Comparison of ENCODE assay signal across 8 cellular contexts in the genomic region with DNA sequence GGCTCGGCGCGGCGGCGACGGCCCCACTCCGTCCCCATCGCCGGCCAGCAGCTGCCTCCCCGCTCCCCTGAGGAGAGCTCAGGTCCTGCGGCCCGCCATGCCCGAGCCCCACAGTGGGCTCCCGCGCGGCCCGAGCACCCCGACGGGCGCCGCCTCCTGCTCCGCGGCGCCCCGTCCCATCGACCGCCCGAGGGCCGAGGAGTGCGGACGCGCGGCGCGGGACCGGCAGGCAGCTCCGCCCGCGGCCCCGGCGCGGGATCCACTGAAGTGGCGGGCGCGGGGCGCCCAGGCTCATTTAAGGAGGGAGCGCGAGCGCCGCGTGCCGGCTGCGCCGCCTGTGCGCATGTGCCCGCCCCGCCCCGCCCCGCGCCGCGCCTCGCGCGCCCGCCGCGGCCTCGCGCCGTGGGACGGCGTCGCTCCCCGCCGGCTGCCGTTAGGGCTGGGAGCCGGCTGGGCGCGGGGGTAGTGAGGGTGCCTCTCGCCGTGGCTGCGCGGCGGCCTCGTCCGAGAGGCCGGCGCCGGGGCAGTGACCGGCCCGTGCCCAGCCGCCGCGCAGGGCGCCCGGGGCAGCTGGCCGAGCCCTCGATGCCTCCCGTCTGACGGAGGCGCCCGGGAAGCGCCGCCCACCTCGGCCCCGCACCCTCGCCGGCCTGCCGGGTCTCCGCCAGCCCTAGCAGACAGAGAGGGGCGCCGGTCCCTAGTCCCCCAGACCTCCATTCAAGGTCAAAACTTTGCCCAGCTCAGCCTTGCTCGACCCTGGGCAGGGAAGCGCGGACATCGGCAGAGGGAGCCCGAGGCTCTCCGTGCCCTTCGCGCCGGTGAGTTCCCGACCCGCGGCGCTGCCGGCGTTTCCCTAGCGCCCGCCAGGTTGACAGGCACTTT. TPM values are rescaled to one million over a fixed set of nuclear protein-coding genes. Genes with fewer than 3 reads are reported as not detected.
DNase-seq lines count a peak whose midpoint lies in the region; ATAC-seq and TF ChIP-seq lines count a peak whose summit lies in the region.

A gene with protein sequence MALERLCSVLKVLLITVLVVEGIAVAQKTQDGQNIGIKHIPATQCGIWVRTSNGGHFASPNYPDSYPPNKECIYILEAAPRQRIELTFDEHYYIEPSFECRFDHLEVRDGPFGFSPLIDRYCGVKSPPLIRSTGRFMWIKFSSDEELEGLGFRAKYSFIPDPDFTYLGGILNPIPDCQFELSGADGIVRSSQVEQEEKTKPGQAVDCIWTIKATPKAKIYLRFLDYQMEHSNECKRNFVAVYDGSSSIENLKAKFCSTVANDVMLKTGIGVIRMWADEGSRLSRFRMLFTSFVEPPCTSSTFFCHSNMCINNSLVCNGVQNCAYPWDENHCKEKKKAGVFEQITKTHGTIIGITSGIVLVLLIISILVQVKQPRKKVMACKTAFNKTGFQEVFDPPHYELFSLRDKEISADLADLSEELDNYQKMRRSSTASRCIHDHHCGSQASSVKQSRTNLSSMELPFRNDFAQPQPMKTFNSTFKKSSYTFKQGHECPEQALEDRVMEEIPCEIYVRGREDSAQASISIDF (minus strand): TSS at position 269 of the 882 bp plus-strand sequence. CDS start 333 bp downstream, outside the sequence.

- H3K27ac ChIP-seq in ascending aorta (no peak within 1 kb of the TSS), gastrocnemius medialis (peak within 1 kb of the TSS; percentile 47 to 64 (median 60))

- peak; percentile 20 to 76 for TF ChIP-seq POLR2A in gastrocnemius medialis (IDR thresholded peaks at IDR 0.05)

- no peaks in the 10 kb centered on the region for H3K36me3 ChIP-seq in ascending aorta
- H3K36me3 ChIP-seq in gastrocnemius medialis, result no peaks in the 10 kb centered on the region

- intact Hi-C loops in ascending aorta (cut with DNase I), result loop anchor here (5.0 kb wide), 2 partner anchors 107 to 1478 kb away; no protein-coding TSS in a partner anchor
- intact Hi-C loops in gastrocnemius medialis (cut with DNase I; ENCODE audit: low total_unique reads), result loop anchor here (2.0 to 5.0 kb wide), 5 partner anchors 107 to 1021 kb away; a partner anchor contains a TSS

- peak; percentile 67 for ATAC-seq in gastrocnemius medialis

- H3K4me1 ChIP-seq in ascending aorta (peaks cover 9% of the 10 kb centered on the region in 2 donors), gastrocnemius medialis (no peaks in the 10 kb centered on the region)

- H3K4me3 ChIP-seq in GM12864 (ENCODE audit: low read depth, low read length) (peak within 1 kb of the TSS; percentile 80), ascending aorta (peak within 1 kb of the TSS; percentile 44 to 77), gastrocnemius medialis (peak within 1 kb of the TSS; percentile 55 to 78 (median 64))

- no peaks in the 10 kb centered on the region for H3K27me3 ChIP-seq in ascending aorta
- H3K27me3 ChIP-seq in gastrocnemius medialis, result no peaks in the 10 kb centered on the region

- in situ Hi-C loops in gastrocnemius medialis (cut with MboI; ENCODE audit: low sequenced_read_pairs in 4 of 4), result loop anchor here in 2 of 4 donors (10.0 to 25.0 kb wide), 2 partner anchors 1018 to 1021 kb away; a partner anchor contains a TSS

- DNase-seq in GM12864 (ENCODE audit: low read depth), result no peak
- peak; percentile 57 for DNase-seq in GOT3 (lab: John Stamatoyannopoulos, UW)
- DNase-seq in Kasumi-1 (lab: John Stamatoyannopoulos, UW), result peak; percentile 72 to 77
- DNase-seq in T-helper 2 cell, result peak; percentile 45 to 84 (median 56)
- peak in 1 of 2 donors; percentile 64 for DNase-seq in ascending aorta (ENCODE audit: low spot score in 2 of 2)
- DNase-seq in hypothalamus (lab: John Stamatoyannopoulos, UW), result peak in 33 of 51 donors; percentile 12 to 64 (median 36)
- peak; percentile 8 to 24 for DNase-seq in gastrocnemius medialis
- no peak for DNase-seq in effector CD8-positive, alpha-beta T cell (lab: John Stamatoyannopoulos, UW)

- TF ChIP-seq CTCF in GM12864 (IDR thresholded peaks at IDR 0.05; ENCODE audit: low read depth, low read length, missing control alignments) (peak; percentile 68), ascending aorta (IDR thresholded peaks at IDR 0.05) (peak in 2 of 3 experiments; percentile 23 to 54), gastrocnemius medialis (IDR thresholded peaks at IDR 0.05 in 4 of 5, conservative IDR thresholded peaks at IDR 0.05 in 1 of 5) (peak in 4 of 5 experiments; percentile 14 to 66 (median 42))

- H3K9me3 ChIP-seq in ascending aorta, result no peaks in the 10 kb centered on the region
- no peaks in the 10 kb centered on the region for H3K9me3 ChIP-seq in gastrocnemius medialis

RNA-seq across cellular contexts. Expression of the gene that starts here (rescaled TPM):
- total RNA-seq in ascending aorta (5.9 TPM), gastrocnemius medialis (1 to 10 TPM in 3 of 4 donors, under 1 TPM in 1; 0.31 to 5.9 (median 2.6) TPM)

Comparison
In these comparisons a context has a peak if more than half of its experiments do, and no peak if none do; other contexts are left out.
1. DNase-seq: peak in GOT3 (single experiment), Kasumi-1 (2 of 2), T-helper 2 cell (5 of 5), hypothalamus (33 of 51) and gastrocnemius medialis (2 of 2); none in GM12864 (single experiment) and effector CD8-positive, alpha-beta T cell (single experiment).
2. H3K27ac ChIP-seq: peak in gastrocnemius medialis (4 of 4); none in ascending aorta (0 of 2).
3. Peak in every context shown above with its lines, with median percentiles within 50 percentile points of each other: H3K4me3 ChIP-seq and CTCF ChIP-seq.